20 cellular contexts compared by ENCODE assay signal in the genomic region with DNA sequence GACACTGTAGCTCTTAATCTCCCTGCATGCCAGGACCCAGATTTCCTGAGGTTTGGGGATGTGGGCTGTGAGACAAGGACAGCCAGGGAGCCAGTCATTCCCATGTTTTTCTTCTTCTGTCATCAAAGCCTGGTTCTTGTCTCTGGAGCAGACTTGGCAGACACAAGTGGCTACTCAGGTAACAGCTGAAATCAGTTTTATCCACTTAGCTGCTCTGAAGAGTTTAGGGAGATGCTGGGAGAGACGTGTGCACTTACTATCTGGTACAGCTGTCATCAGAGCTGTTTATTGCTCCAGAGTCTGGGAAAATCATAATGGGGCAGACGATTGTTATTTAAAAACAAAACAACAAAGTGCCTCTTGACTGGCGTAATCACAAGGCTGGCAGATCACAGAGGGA. TPM values are rescaled to one million over a fixed set of nuclear protein-coding genes. Genes with fewer than 3 reads are reported as not detected.
"Had no signal": no experiment of that assay in that cellular context is flagged by ENCODE, and none has a peak within 500 bp of the region (broad histone marks: within the 10 kb centered on the region; RNA-seq: fewer than 3 reads in every experiment).

No MANE protein-coding gene starts in this region.

- H3K9me3 Mint-ChIP-seq: activated CD4-positive, alpha-beta memory T cell treated with anti-CD3 and anti-CD28 coated beads, Interleukin-2, amount 10 ng/mL, durations not matched to agents 7 days and 5 days; activated naive CD8-positive, alpha-beta T cell treated with anti-CD3 and anti-CD28 coated beads, Interleukin-2, amount 50 U/mL, for 24 hours; memory B cell; natural killer cell treated with Interleukin-12 subunit alpha and Interleukin-12 subunit beta and Interleukin-15 and Interleukin-18, amount 100 ng/mL, for 72 hours; stimulated activated memory B cell treated with anti-CD40 and anti-IgM and Interleukin-4, amounts not matched to agents 10 μg/mL and 1 μg/mL and 100 μg/mL, for 72 hours had no signal

- H3K9me3 ChIP-seq: ascending aorta, esophagus squamous epithelium, prostate gland, right lobe of liver, spleen, tibial nerve, vagina had no signal

- H3K4me3 Mint-ChIP-seq: activated CD4-positive, alpha-beta memory T cell treated with anti-CD3 and anti-CD28 coated beads, Interleukin-2, amount 10 ng/mL, durations not matched to agents 7 days and 5 days; activated CD4-positive, alpha-beta T cell treated with anti-CD3 and anti-CD28 coated beads for 36 hours; activated naive CD8-positive, alpha-beta T cell treated with anti-CD3 and anti-CD28 coated beads, Interleukin-2, amount 50 U/mL, for 24 hours; memory B cell; natural killer cell treated with Interleukin-12 subunit alpha and Interleukin-12 subunit beta and Interleukin-15 and Interleukin-18, amount 100 ng/mL, for 72 hours; stimulated activated memory B cell treated with anti-CD40 and anti-IgM and Interleukin-4, amounts not matched to agents 10 μg/mL and 1 μg/mL and 100 μg/mL, for 72 hours had no signal

- H3K36me3 Mint-ChIP-seq: memory B cell; natural killer cell treated with Interleukin-12 subunit alpha and Interleukin-12 subunit beta and Interleukin-15 and Interleukin-18, amount 100 ng/mL, for 72 hours; stimulated activated memory B cell treated with anti-CD40 and anti-IgM and Interleukin-4, amounts not matched to agents 10 μg/mL and 1 μg/mL and 100 μg/mL, for 72 hours had no signal

- ATAC-seq: activated CD4-positive, alpha-beta T cell treated with anti-CD3 and anti-CD28 coated beads for 36 hours; activated naive CD8-positive, alpha-beta T cell treated with anti-CD3 and anti-CD28 coated beads, Interleukin-2, amount 50 U/mL, for 24 hours; left lobe of liver; natural killer cell treated with Interleukin-12 subunit alpha and Interleukin-12 subunit beta and Interleukin-15 and Interleukin-18, amount 100 ng/mL, for 72 hours; right lobe of liver; stimulated activated memory B cell treated with anti-CD40 and anti-IgM and Interleukin-4, amounts not matched to agents 10 μg/mL and 1 μg/mL and 100 μg/mL, for 72 hours had no signal

- H3K27me3 Mint-ChIP-seq: activated naive CD8-positive, alpha-beta T cell treated with anti-CD3 and anti-CD28 coated beads, Interleukin-2, amount 50 U/mL, for 24 hours had no signal

- H3K4me1 ChIP-seq: ascending aorta, esophagus squamous epithelium, prostate gland, vagina had no signal

- DNase-seq: activated CD4-positive, alpha-beta memory T cell treated with anti-CD3 and anti-CD28 coated beads, Interleukin-2, amount 10 ng/mL, durations not matched to agents 7 days and 5 days; activated CD4-positive, alpha-beta T cell treated with anti-CD3 and anti-CD28 coated beads for 36 hours; activated CD8-positive, alpha-beta memory T cell treated with anti-CD3 and anti-CD28 coated beads, Interleukin-2, amount 50 U/mL, for 4 hours; activated naive CD8-positive, alpha-beta T cell treated with anti-CD3 and anti-CD28 coated beads, Interleukin-2, amount 50 U/mL, for 24 hours; esophagus squamous epithelium; foreskin fibroblast; head of caudate nucleus; occipital lobe; right lobe of liver; spleen; stimulated activated CD4-positive, alpha-beta T cell treated with anti-CD3 and anti-CD28 coated beads, Interleukin-1b, Interleukin-23, amount 100 ng/mL, for 48 hours; WERI-Rb-1 had no signal

- H3K27ac Mint-ChIP-seq: activated CD4-positive, alpha-beta memory T cell treated with anti-CD3 and anti-CD28 coated beads, Interleukin-2, amount 10 ng/mL, durations not matched to agents 7 days and 5 days; activated CD4-positive, alpha-beta T cell treated with anti-CD3 and anti-CD28 coated beads for 36 hours; activated naive CD8-positive, alpha-beta T cell treated with anti-CD3 and anti-CD28 coated beads, Interleukin-2, amount 50 U/mL, for 24 hours; memory B cell; natural killer cell treated with Interleukin-12 subunit alpha and Interleukin-12 subunit beta and Interleukin-15 and Interleukin-18, amount 100 ng/mL, for 72 hours; stimulated activated memory B cell treated with anti-CD40 and anti-IgM and Interleukin-4, amounts not matched to agents 10 μg/mL and 1 μg/mL and 100 μg/mL, for 72 hours had no signal

- H3K4me1 Mint-ChIP-seq: activated CD4-positive, alpha-beta memory T cell treated with anti-CD3 and anti-CD28 coated beads, Interleukin-2, amount 10 ng/mL, durations not matched to agents 7 days and 5 days; activated CD4-positive, alpha-beta T cell treated with anti-CD3 and anti-CD28 coated beads for 36 hours; memory B cell; stimulated activated memory B cell treated with anti-CD40 and anti-IgM and Interleukin-4, amounts not matched to agents 10 μg/mL and 1 μg/mL and 100 μg/mL, for 72 hours had no signal

- H3K27ac ChIP-seq: ascending aorta, esophagus squamous epithelium, prostate gland, right lobe of liver, spleen, tibial nerve, vagina, WERI-Rb-1 had no signal

- H3K36me3 ChIP-seq: ascending aorta, esophagus squamous epithelium, prostate gland, right lobe of liver, spleen, vagina, WERI-Rb-1 had no signal

- H3K27me3 ChIP-seq: ascending aorta, esophagus squamous epithelium, right lobe of liver, tibial nerve, vagina had no signal

- H3K4me3 ChIP-seq: ascending aorta, esophagus squamous epithelium, prostate gland, right lobe of liver, spleen, tibial nerve, vagina had no signal

RNA-seq across cellular contexts. Expression of gene CSNK2A3, which starts 56.6 kb away (rescaled TPM):
- total RNA-seq: natural killer cell treated with Interleukin-12 subunit alpha and Interleukin-12 subunit beta and Interleukin-15 and Interleukin-18, amount 100 ng/mL, for 72 hours had no signal
